Comparison of ENCODE assay signal across 21 cellular contexts in genomic region chr6:145278163-145278807, GRCh38.
A peak's percentile ranks its signal among the peaks of the same experiment; 100 is the strongest.
DNase-seq lines count a peak whose midpoint lies in the region; TF ChIP-seq lines count a peak whose summit lies in the region.
"Had no signal": no experiment of that assay in that cellular context is flagged by ENCODE, and none has a peak within 500 bp of the region (broad histone marks: within the 10 kb centered on the region; RNA-seq: fewer than 3 reads in every experiment).

No MANE protein-coding gene starts in this region.

- no peaks in the 10 kb centered on the region; the same call in 1 of the 2 replicates for H3K9me3 Mint-ChIP-seq in HFFc6
- H3K9me3 Mint-ChIP-seq: activated CD4-positive, alpha-beta memory T cell treated with anti-CD3 and anti-CD28 coated beads, Interleukin-2, amount 10 ng/mL, durations not matched to agents 7 days and 5 days; activated naive CD8-positive, alpha-beta T cell treated with anti-CD3 and anti-CD28 coated beads, Interleukin-2, amount 50 U/mL, for 24 hours had no signal

- H3K27me3 Mint-ChIP-seq in HFFc6 (ENCODE audit: insufficient read depth) = no peaks in the 10 kb centered on the region
- H3K27me3 Mint-ChIP-seq: activated CD4-positive, alpha-beta memory T cell treated with anti-CD3 and anti-CD28 coated beads, Interleukin-2, amount 10 ng/mL, durations not matched to agents 7 days and 5 days; activated naive CD8-positive, alpha-beta T cell treated with anti-CD3 and anti-CD28 coated beads, Interleukin-2, amount 50 U/mL, for 24 hours; stimulated activated memory B cell treated with anti-CD40 and anti-IgM and Interleukin-4, amounts not matched to agents 10 μg/mL and 1 μg/mL and 100 μg/mL, for 72 hours had no signal

- TF ChIP-seq CTCF in HFFc6 (IDR thresholded peaks at IDR 0.05) (peak; percentile 21; the same call in 1 of the 2 replicates), kidney epithelial cell (IDR thresholded peaks at IDR 0.05; ENCODE audit: insufficient read depth, low read length, poor library complexity, severe bottlenecking) (no peak)

- no peaks in the 10 kb centered on the region for H3K27me3 ChIP-seq in kidney epithelial cell (ENCODE audit: control insufficient read depth, insufficient read depth, low read length)
- H3K27me3 ChIP-seq: tibial nerve had no signal

- H3K4me3 Mint-ChIP-seq in HFFc6 = no peak overlapping the region
- H3K4me3 Mint-ChIP-seq: activated CD4-positive, alpha-beta memory T cell treated with anti-CD3 and anti-CD28 coated beads, Interleukin-2, amount 10 ng/mL, durations not matched to agents 7 days and 5 days; activated naive CD8-positive, alpha-beta T cell treated with anti-CD3 and anti-CD28 coated beads, Interleukin-2, amount 50 U/mL, for 24 hours; activated T-cell treated with anti-CD3 and anti-CD28 coated beads, Interleukin-2, amount 50 U/mL, for 72 hours; CD8-positive, alpha-beta memory T cell; nephron progenitor cell; stimulated activated memory B cell treated with anti-CD40 and anti-IgM and Interleukin-4, amounts not matched to agents 10 μg/mL and 1 μg/mL and 100 μg/mL, for 72 hours had no signal

- no peaks in the 10 kb centered on the region for H3K36me3 Mint-ChIP-seq in HFFc6 (ENCODE audit: low read depth)
- H3K36me3 Mint-ChIP-seq: CD8-positive, alpha-beta memory T cell; stimulated activated memory B cell treated with anti-CD40 and anti-IgM and Interleukin-4, amounts not matched to agents 10 μg/mL and 1 μg/mL and 100 μg/mL, for 72 hours had no signal

- no peak overlapping the region for H3K27ac Mint-ChIP-seq in HFFc6
- H3K27ac Mint-ChIP-seq: activated CD4-positive, alpha-beta memory T cell treated with anti-CD3 and anti-CD28 coated beads, Interleukin-2, amount 10 ng/mL, durations not matched to agents 7 days and 5 days; activated naive CD8-positive, alpha-beta T cell treated with anti-CD3 and anti-CD28 coated beads, Interleukin-2, amount 50 U/mL, for 24 hours; activated T-cell treated with anti-CD3 and anti-CD28 coated beads, Interleukin-2, amount 50 U/mL, for 72 hours; CD8-positive, alpha-beta memory T cell; nephron progenitor cell; stimulated activated memory B cell treated with anti-CD40 and anti-IgM and Interleukin-4, amounts not matched to agents 10 μg/mL and 1 μg/mL and 100 μg/mL, for 72 hours had no signal

- no peaks in the 10 kb centered on the region for H3K36me3 ChIP-seq in kidney epithelial cell (ENCODE audit: control insufficient read depth, insufficient read depth, low read length)
- H3K36me3 ChIP-seq: HAP-1, tibial nerve had no signal

- DNase-seq in A172 (ENCODE audit: low spot score) (peak; percentile 57), HFFc6 (peak; percentile 1), astrocyte of the hippocampus (ENCODE audit: low read depth, low spot score) (peak; percentile 54), kidney epithelial cell (ENCODE audit: low read depth) (peak; percentile 9), occipital lobe (lab: John Stamatoyannopoulos, UW) (no peak), HuH-7 (ENCODE audit: low spot score) (no peak), germinal center (ENCODE audit: low spot score) (no peak), NCI-H1694 treated with DMSO at 0.1 percent for 48 hours (lab: John Stamatoyannopoulos, UW) (no peak)
- DNase-seq: activated CD4-positive, alpha-beta memory T cell treated with anti-CD3 and anti-CD28 coated beads, Interleukin-2, amount 10 ng/mL, durations not matched to agents 7 days and 5 days; activated naive CD8-positive, alpha-beta T cell treated with anti-CD3 and anti-CD28 coated beads, Interleukin-2, amount 50 U/mL, for 24 hours; activated T-cell treated with anti-CD3 and anti-CD28 coated beads, Interleukin-2, amount 50 U/mL, for 72 hours; CD8-positive, alpha-beta memory T cell; DMS79 treated with DMSO at 0.1 percent for 48 hours; NCI-H1694; NCI-H345; nephron progenitor cell; NK-92 treated with Interleukin-12 subunit alpha and Interleukin-12 subunit beta, amount 100 ng/mL, for 24 hours; T-helper 1 cell had no signal

- peaks cover 17% of the 10 kb centered on the region for H3K4me1 Mint-ChIP-seq in HFFc6 (ENCODE audit: low read depth)
- H3K4me1 Mint-ChIP-seq: activated CD4-positive, alpha-beta memory T cell treated with anti-CD3 and anti-CD28 coated beads, Interleukin-2, amount 10 ng/mL, durations not matched to agents 7 days and 5 days; activated naive CD8-positive, alpha-beta T cell treated with anti-CD3 and anti-CD28 coated beads, Interleukin-2, amount 50 U/mL, for 24 hours; CD8-positive, alpha-beta memory T cell; stimulated activated memory B cell treated with anti-CD40 and anti-IgM and Interleukin-4, amounts not matched to agents 10 μg/mL and 1 μg/mL and 100 μg/mL, for 72 hours had no signal

- H3K4me3 ChIP-seq in kidney epithelial cell (ENCODE audit: low read depth, low read length) = no peak overlapping the region
- H3K4me3 ChIP-seq: HAP-1, tibial nerve had no signal

Comparison
In these comparisons a context has a peak if more than half of its experiments do, and no peak if none do; other contexts are left out.
1. DNase-seq: peak in A172 (single experiment), HFFc6 (single experiment), astrocyte of the hippocampus (single experiment) and kidney epithelial cell (single experiment); none in occipital lobe (single experiment), HuH-7 (single experiment), germinal center (single experiment) and NCI-H1694 treated with DMSO at 0.1 percent for 48 hours (single experiment).